In the genomic region with DNA sequence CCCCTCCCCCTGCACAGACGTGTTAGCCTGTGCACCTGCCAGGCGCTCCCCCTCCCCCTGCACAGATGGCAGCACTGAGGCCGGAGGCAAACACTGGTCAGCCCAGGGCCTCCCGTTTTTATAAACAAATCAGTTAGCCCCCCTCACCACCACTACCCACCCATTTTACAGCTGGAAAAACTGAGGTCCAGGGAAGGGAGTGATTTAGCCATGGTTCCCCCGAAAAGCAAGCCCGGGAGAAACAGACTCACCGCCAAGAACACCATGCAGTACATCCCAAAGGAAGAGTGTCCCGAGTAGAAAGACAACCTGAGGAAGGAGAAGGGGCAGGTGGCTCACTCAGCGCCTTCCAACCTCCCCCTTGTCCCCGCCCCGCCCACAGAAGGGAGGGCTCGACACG, we compare ENCODE assay signal across 31 cellular contexts.
"Had no signal": no experiment of that assay in that cellular context is flagged by ENCODE, and none has a peak within 500 bp of the region (broad histone marks: within the 10 kb centered on the region; RNA-seq: fewer than 3 reads in every experiment).

No MANE protein-coding gene starts in this region.

- H3K4me1 Mint-ChIP-seq: activated naive CD4-positive, alpha-beta T cell treated with anti-CD3 and anti-CD28 coated beads, Interleukin-2, amount 50 U/mL, for 24 hours; activated naive CD8-positive, alpha-beta T cell treated with anti-CD3 and anti-CD28 coated beads, Interleukin-2, amount 50 U/mL, for 24 hours; nephron; stimulated activated effector memory CD8-positive, alpha-beta T cell treated with anti-CD3 and anti-CD28 coated beads, Interleukin-12 subunit alpha, Interleukin-12 subunit beta, amount 100 ng/mL, for 72 hours had no signal

- ATAC-seq: activated CD4-positive, CD25-positive, alpha-beta regulatory T cell treated with anti-CD3 and anti-CD28 coated beads, Interleukin-2, amount 50 U/mL, for 24 hours; activated naive CD8-positive, alpha-beta T cell treated with anti-CD3 and anti-CD28 coated beads, Interleukin-2, amount 50 U/mL, for 24 hours; esophagus mucosa; left cardiac atrium; left ventricle myocardium superior; sciatic nerve had no signal

- DNase-seq: activated CD4-positive, alpha-beta T cell treated with anti-CD3 and anti-CD28 coated beads for 48 hours; activated CD4-positive, alpha-beta T cell treated with anti-CD3 and anti-CD28 coated beads, Interleukin-2, amount 50 U/mL, for 48 hours; activated CD8-positive, alpha-beta memory T cell treated with anti-CD3 and anti-CD28 coated beads for 24 hours; activated gamma-delta T cell; activated naive CD8-positive, alpha-beta T cell treated with anti-CD3 and anti-CD28 coated beads, Interleukin-2, amount 50 U/mL, for 24 hours; amygdala; central memory CD4-positive, alpha-beta T cell; foreskin fibroblast; hippocampal formation; left cardiac atrium; left ventricle myocardium superior; mammary epithelial cell; stimulated activated CD4-positive, alpha-beta T cell treated with anti-CD3 and anti-CD28 coated beads, Interleukin-12 subunit alpha, Interleukin-12 subunit beta, amount 100 ng/mL, for 4 hours; stimulated activated CD4-positive, alpha-beta T cell treated with anti-CD3 and anti-CD28 coated beads, Interleukin-4, amount 100 ng/mL, for 24 hours; substantia nigra; thyroid gland; upper lobe of left lung had no signal

- H3K27ac ChIP-seq: neutrophil, skin epidermis, thyroid gland, upper lobe of left lung, vagina, VCaP had no signal

- H3K4me1 ChIP-seq: thyroid gland, upper lobe of left lung, vagina had no signal

- H3K36me3 Mint-ChIP-seq: activated naive CD4-positive, alpha-beta T cell treated with anti-CD3 and anti-CD28 coated beads, Interleukin-2, amount 50 U/mL, for 24 hours; stimulated activated effector memory CD8-positive, alpha-beta T cell treated with anti-CD3 and anti-CD28 coated beads, Interleukin-12 subunit alpha, Interleukin-12 subunit beta, amount 100 ng/mL, for 72 hours had no signal

- H3K4me3 Mint-ChIP-seq: activated naive CD4-positive, alpha-beta T cell treated with anti-CD3 and anti-CD28 coated beads, Interleukin-2, amount 50 U/mL, for 24 hours; activated naive CD8-positive, alpha-beta T cell treated with anti-CD3 and anti-CD28 coated beads, Interleukin-2, amount 50 U/mL, for 24 hours; dendritic cell treated with granulocyte-macrophage colony-stimulating factor and Interleukin-4, amounts not matched to agents 40 ng/mL and 50 ng/mL, for 4 days; endodermal cell; nephron; stimulated activated effector memory CD8-positive, alpha-beta T cell treated with anti-CD3 and anti-CD28 coated beads, Interleukin-12 subunit alpha, Interleukin-12 subunit beta, amount 100 ng/mL, for 72 hours; stimulated activated naive CD8-positive, alpha-beta T cell treated with anti-CD3 and anti-CD28 coated beads, Interleukin-15, Interleukin-2, amounts not matched to agents 100 ng/mL and 50 ng/mL, for 24 hours had no signal

- H3K9me3 ChIP-seq: neutrophil, thyroid gland, upper lobe of left lung, vagina had no signal

- H3K27ac Mint-ChIP-seq: activated naive CD4-positive, alpha-beta T cell treated with anti-CD3 and anti-CD28 coated beads, Interleukin-2, amount 50 U/mL, for 24 hours; activated naive CD8-positive, alpha-beta T cell treated with anti-CD3 and anti-CD28 coated beads, Interleukin-2, amount 50 U/mL, for 24 hours; dendritic cell treated with granulocyte-macrophage colony-stimulating factor and Interleukin-4, amounts not matched to agents 40 ng/mL and 50 ng/mL, for 4 days; endodermal cell; nephron; progenitor cell of endocrine pancreas; stimulated activated effector memory CD8-positive, alpha-beta T cell treated with anti-CD3 and anti-CD28 coated beads, Interleukin-12 subunit alpha, Interleukin-12 subunit beta, amount 100 ng/mL, for 72 hours; stimulated activated naive CD8-positive, alpha-beta T cell treated with anti-CD3 and anti-CD28 coated beads, Interleukin-15, Interleukin-2, amounts not matched to agents 100 ng/mL and 50 ng/mL, for 24 hours had no signal

- H3K27me3 ChIP-seq: thyroid gland, upper lobe of left lung, vagina had no signal

- H3K9me3 Mint-ChIP-seq: activated naive CD4-positive, alpha-beta T cell treated with anti-CD3 and anti-CD28 coated beads, Interleukin-2, amount 50 U/mL, for 24 hours; activated naive CD8-positive, alpha-beta T cell treated with anti-CD3 and anti-CD28 coated beads, Interleukin-2, amount 50 U/mL, for 24 hours; dendritic cell treated with granulocyte-macrophage colony-stimulating factor and Interleukin-4, amounts not matched to agents 40 ng/mL and 50 ng/mL, for 4 days; endodermal cell; nephron; stimulated activated effector memory CD8-positive, alpha-beta T cell treated with anti-CD3 and anti-CD28 coated beads, Interleukin-12 subunit alpha, Interleukin-12 subunit beta, amount 100 ng/mL, for 72 hours; stimulated activated naive CD8-positive, alpha-beta T cell treated with anti-CD3 and anti-CD28 coated beads, Interleukin-15, Interleukin-2, amounts not matched to agents 100 ng/mL and 50 ng/mL, for 24 hours had no signal

- H3K4me3 ChIP-seq: skin epidermis, thyroid gland, upper lobe of left lung, vagina had no signal

- H3K36me3 ChIP-seq: neutrophil, vagina had no signal
